Comparison of ENCODE assay signal across 29 cellular contexts in the genomic region with DNA sequence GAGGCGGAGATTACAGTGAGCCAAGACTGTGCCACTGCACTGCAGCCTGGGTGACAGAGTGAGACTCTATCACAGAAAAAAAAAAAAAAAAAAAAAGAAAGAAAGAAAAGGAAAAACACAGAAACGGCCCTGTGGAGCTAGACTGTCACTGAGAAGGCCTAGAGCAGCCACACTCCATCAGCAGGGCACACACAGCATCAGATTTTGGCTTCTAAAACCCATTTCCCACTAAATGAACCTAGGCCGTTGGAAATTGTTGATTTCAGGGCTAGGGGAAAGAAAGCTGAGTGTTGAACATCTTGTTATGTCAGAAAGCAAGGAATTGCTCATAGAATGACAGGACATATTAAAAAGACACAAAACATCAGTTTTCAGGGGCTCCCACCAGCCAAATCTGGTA.
"Had no signal": no experiment of that assay in that cellular context is flagged by ENCODE, and none has a peak within 500 bp of the region (broad histone marks: within the 10 kb centered on the region; RNA-seq: fewer than 3 reads in every experiment).

No MANE protein-coding gene starts in this region.

- H3K4me1 ChIP-seq: pancreas, spleen, thyroid gland, tibial nerve, upper lobe of right lung, uterus had no signal

- H3K9me3 ChIP-seq: neutrophil, pancreas, stomach, thoracic aorta, thyroid gland, upper lobe of right lung, uterus had no signal

- H3K4me3 Mint-ChIP-seq: naive B cell; naive thymus-derived CD8-positive, alpha-beta T cell; natural killer cell treated with Interleukin-12 subunit alpha and Interleukin-12 subunit beta and Interleukin-15 and Interleukin-18, amount 100 ng/mL, for 72 hours; nephron progenitor cell; neural crest cell; stimulated activated effector memory CD8-positive, alpha-beta T cell treated with anti-CD3 and anti-CD28 coated beads, Interleukin-12 subunit alpha, Interleukin-12 subunit beta, amount 100 ng/mL, for 72 hours; stimulated activated naive B cell treated with anti-CD40 and anti-IgM and Interleukin-4, amounts not matched to agents 10 μg/mL and 1 μg/mL and 100 μg/mL, for 72 hours; stimulated activated naive CD8-positive, alpha-beta T cell treated with anti-CD3 and anti-CD28 coated beads, Interleukin-15, Interleukin-2, amounts not matched to agents 100 ng/mL and 50 ng/mL, for 24 hours had no signal

- H3K4me1 Mint-ChIP-seq: neural crest cell; stimulated activated naive B cell treated with anti-CD40 and anti-IgM and Interleukin-4, amounts not matched to agents 10 μg/mL and 1 μg/mL and 100 μg/mL, for 72 hours had no signal

- H3K4me3 ChIP-seq: pancreas, psoas muscle, skin epidermis, smooth muscle cell, spleen, stomach, thoracic aorta, thyroid gland, tibial nerve, upper lobe of right lung, uterus had no signal

- H3K36me3 ChIP-seq: uterus had no signal

- H3K9me3 Mint-ChIP-seq: naive B cell; naive thymus-derived CD8-positive, alpha-beta T cell; natural killer cell treated with Interleukin-12 subunit alpha and Interleukin-12 subunit beta and Interleukin-15 and Interleukin-18, amount 100 ng/mL, for 72 hours; stimulated activated effector memory CD8-positive, alpha-beta T cell treated with anti-CD3 and anti-CD28 coated beads, Interleukin-12 subunit alpha, Interleukin-12 subunit beta, amount 100 ng/mL, for 72 hours; stimulated activated naive CD8-positive, alpha-beta T cell treated with anti-CD3 and anti-CD28 coated beads, Interleukin-15, Interleukin-2, amounts not matched to agents 100 ng/mL and 50 ng/mL, for 24 hours had no signal

- ATAC-seq: naive thymus-derived CD8-positive, alpha-beta T cell; natural killer cell treated with Interleukin-12 subunit alpha and Interleukin-12 subunit beta and Interleukin-15 and Interleukin-18, amount 100 ng/mL, for 72 hours; pancreas; psoas muscle; right cardiac atrium; sciatic nerve; stimulated activated effector memory CD8-positive, alpha-beta T cell treated with anti-CD3 and anti-CD28 coated beads, Interleukin-12 subunit alpha, Interleukin-12 subunit beta, amount 100 ng/mL, for 72 hours; stimulated activated naive B cell treated with anti-CD40 and anti-IgM and Interleukin-4, amounts not matched to agents 10 μg/mL and 1 μg/mL and 100 μg/mL, for 72 hours; upper lobe of right lung had no signal

- H3K27ac ChIP-seq: neutrophil, pancreas, psoas muscle, skin epidermis, spleen, stomach, thoracic aorta, thyroid gland, tibial nerve, upper lobe of right lung, uterus had no signal

- DNase-seq: naive B cell; naive thymus-derived CD8-positive, alpha-beta T cell; nephron progenitor cell; nucleus accumbens; pancreas; right cardiac atrium; spleen; stimulated activated CD4-positive, alpha-beta T cell treated with anti-CD3 and anti-CD28 coated beads, Interleukin-12 subunit alpha, Interleukin-12 subunit beta, amount 100 ng/mL, for 4 hours; stimulated activated CD4-positive, alpha-beta T cell treated with anti-CD3 and anti-CD28 coated beads, Interleukin-1b, Interleukin-23, amount 100 ng/mL, for 48 hours; stimulated activated CD4-positive, alpha-beta T cell treated with anti-CD3 and anti-CD28 coated beads, Interleukin-4, amount 100 ng/mL, for 24 hours; stimulated activated naive B cell treated with anti-CD40 and anti-IgM and Interleukin-4, amounts not matched to agents 10 μg/mL and 1 μg/mL and 100 μg/mL, for 72 hours; stimulated activated naive CD4-positive, alpha-beta T cell treated with Interleukin-2 at 50 U/mL for 16 hours; stomach; thyroid gland; trophoblast cell; upper lobe of right lung; uterus had no signal

- H3K27me3 ChIP-seq: neutrophil, pancreas, spleen, stomach, thyroid gland, tibial nerve, upper lobe of right lung, uterus had no signal

- H3K27me3 Mint-ChIP-seq: naive B cell; naive thymus-derived CD8-positive, alpha-beta T cell; natural killer cell treated with Interleukin-12 subunit alpha and Interleukin-12 subunit beta and Interleukin-15 and Interleukin-18, amount 100 ng/mL, for 72 hours; progenitor cell of endocrine pancreas; stimulated activated naive B cell treated with anti-CD40 and anti-IgM and Interleukin-4, amounts not matched to agents 10 μg/mL and 1 μg/mL and 100 μg/mL, for 72 hours; stimulated activated naive CD8-positive, alpha-beta T cell treated with anti-CD3 and anti-CD28 coated beads, Interleukin-15, Interleukin-2, amounts not matched to agents 100 ng/mL and 50 ng/mL, for 24 hours had no signal

- H3K27ac Mint-ChIP-seq: naive B cell; natural killer cell treated with Interleukin-12 subunit alpha and Interleukin-12 subunit beta and Interleukin-15 and Interleukin-18, amount 100 ng/mL, for 72 hours; nephron progenitor cell; progenitor cell of endocrine pancreas; stimulated activated effector memory CD8-positive, alpha-beta T cell treated with anti-CD3 and anti-CD28 coated beads, Interleukin-12 subunit alpha, Interleukin-12 subunit beta, amount 100 ng/mL, for 72 hours; stimulated activated naive B cell treated with anti-CD40 and anti-IgM and Interleukin-4, amounts not matched to agents 10 μg/mL and 1 μg/mL and 100 μg/mL, for 72 hours; stimulated activated naive CD8-positive, alpha-beta T cell treated with anti-CD3 and anti-CD28 coated beads, Interleukin-15, Interleukin-2, amounts not matched to agents 100 ng/mL and 50 ng/mL, for 24 hours had no signal
